ENCODE assay signal across 10 cellular contexts in genomic region chr22:46233231-46233630, GRCh38. TPM values are rescaled to one million over a fixed set of nuclear protein-coding genes. Genes with fewer than 3 reads are reported as not detected.
DNase-seq lines count a peak whose midpoint lies in the region; ATAC-seq and TF ChIP-seq lines count a peak whose summit lies in the region.
"Had no signal": no experiment of that assay in that cellular context is flagged by ENCODE, and none has a peak within 500 bp of the region (broad histone marks: within the 10 kb centered on the region; RNA-seq: fewer than 3 reads in every experiment).

No MANE protein-coding gene starts in this region.

- no peaks in the 10 kb centered on the region for H3K36me3 Mint-ChIP-seq in Calu3 (ENCODE audit: insufficient read depth, unreplicated experiment)
- peaks cover 20% of the 10 kb centered on the region for H3K36me3 Mint-ChIP-seq in stimulated activated effector memory CD8-positive, alpha-beta T cell treated with anti-CD3 and anti-CD28 coated beads, Interleukin-12 subunit alpha, Interleukin-12 subunit beta, amount 100 ng/mL, for 72 hours

- H3K27ac ChIP-seq in right atrium auricular region (peak overlapping the region; percentile 66 to 71), spleen (peak overlapping the region in 3 of 8 donors; percentile 4 to 40 (median 33))

- H3K4me3 ChIP-seq in right atrium auricular region (no peak overlapping the region), spleen (no peak overlapping the region)

- peak; percentile 24 to 43 for DNase-seq in Kasumi-1 (lab: John Stamatoyannopoulos, UW)
- DNase-seq in amniotic stem cell (lab: John Stamatoyannopoulos, UW), result peak; percentile 33
- no peak for DNase-seq in right atrium auricular region (ENCODE audit: low spot score)
- peak; percentile 76 for DNase-seq in spleen
- no peak for DNase-seq in NCI-H1417 treated with DMSO at 0.1 percent for 48 hours (lab: John Stamatoyannopoulos, UW)
- no peak for DNase-seq in Calu3
- no peak for DNase-seq in stimulated activated effector memory CD8-positive, alpha-beta T cell treated with anti-CD3 and anti-CD28 coated beads, Interleukin-12 subunit alpha, Interleukin-12 subunit beta, amount 100 ng/mL, for 72 hours (ENCODE audit: low spot score in 2 of 2)

- no peaks in the 10 kb centered on the region for H3K27me3 ChIP-seq in right atrium auricular region
- no peaks in the 10 kb centered on the region for H3K27me3 ChIP-seq in spleen (replicated peaks in 1 of 7)

- no peaks in the 10 kb centered on the region for H3K9me3 ChIP-seq in right atrium auricular region
- H3K9me3 ChIP-seq in spleen, result no peaks in the 10 kb centered on the region

- CTCF ChIA-PET in Calu3 (lab: Charles Lee), result no interaction called here

- peaks cover 0 to 17% of the 10 kb centered on the region in 2 donors for H3K4me1 ChIP-seq in right atrium auricular region
- peaks cover 0 to 12% (median 9%) of the 10 kb centered on the region in 6 donors for H3K4me1 ChIP-seq in spleen

- no peak overlapping the region for H3K4me3 Mint-ChIP-seq in Calu3 (ENCODE audit: low read depth, unreplicated experiment)
- no peak overlapping the region for H3K4me3 Mint-ChIP-seq in stimulated activated effector memory CD8-positive, alpha-beta T cell treated with anti-CD3 and anti-CD28 coated beads, Interleukin-12 subunit alpha, Interleukin-12 subunit beta, amount 100 ng/mL, for 72 hours
- H3K4me3 Mint-ChIP-seq: stimulated activated naive CD8-positive, alpha-beta T cell treated with anti-CD3 and anti-CD28 coated beads, Interleukin-15, Interleukin-2, amounts not matched to agents 100 ng/mL and 50 ng/mL, for 24 hours had no signal

- TF ChIP-seq POLR2A in spleen (IDR thresholded peaks at IDR 0.05), result no peak
- no peak for TF ChIP-seq POLR2A in GM18505 (IDR thresholded peaks at IDR 0.05; ENCODE audit: borderline replicate concordance, extremely low read depth, insufficient read depth, insufficient read length)

- H3K4me1 Mint-ChIP-seq in Calu3 (ENCODE audit: low read depth, unreplicated experiment), result no peaks in the 10 kb centered on the region
- H3K4me1 Mint-ChIP-seq in stimulated activated effector memory CD8-positive, alpha-beta T cell treated with anti-CD3 and anti-CD28 coated beads, Interleukin-12 subunit alpha, Interleukin-12 subunit beta, amount 100 ng/mL, for 72 hours, result no peaks in the 10 kb centered on the region

- no peak for TF ChIP-seq CTCF in right atrium auricular region (IDR thresholded peaks at IDR 0.05)
- no peak for TF ChIP-seq CTCF in spleen (IDR thresholded peaks at IDR 0.05 in 8 of 11, conservative IDR thresholded peaks at IDR 0.05 in 3 of 11)
- no peak for TF ChIP-seq CTCF in Calu3 (IDR thresholded peaks at IDR 0.05; ENCODE audit: unreplicated experiment)

- ATAC-seq in GM18505 (IDR thresholded peaks at IDR 0.05; ENCODE audit: unreplicated experiment), result no peak
- ATAC-seq in stimulated activated effector memory CD8-positive, alpha-beta T cell treated with anti-CD3 and anti-CD28 coated beads, Interleukin-12 subunit alpha, Interleukin-12 subunit beta, amount 100 ng/mL, for 72 hours, result no peak

- BruUV-seq in Calu3 (replicated peaks; lab: Mats Ljungman, UMichigan), result no TSS peak

- 35 to 48% (median 42%) methylated on average over 9 of the region's 9 CpGs for WGBS in spleen, 5 donors

- intact Hi-C loops in spleen (cut with DNase I; ENCODE audit: low total_unique reads) (loop anchor here (10.0 kb wide), 1 partner anchor 68 kb away; no protein-coding TSS in a partner anchor), Calu3 (cut with micrococcal nuclease; ENCODE audit: unreplicated experiment) (no loop called here)

- no peaks in the 10 kb centered on the region for H3K27me3 Mint-ChIP-seq in Calu3 (ENCODE audit: unreplicated experiment)
- H3K27me3 Mint-ChIP-seq: stimulated activated naive CD8-positive, alpha-beta T cell treated with anti-CD3 and anti-CD28 coated beads, Interleukin-15, Interleukin-2, amounts not matched to agents 100 ng/mL and 50 ng/mL, for 24 hours had no signal

- no peaks in the 10 kb centered on the region for H3K9me3 Mint-ChIP-seq in Calu3 (ENCODE audit: low read depth, unreplicated experiment)
- no peaks in the 10 kb centered on the region for H3K9me3 Mint-ChIP-seq in stimulated activated effector memory CD8-positive, alpha-beta T cell treated with anti-CD3 and anti-CD28 coated beads, Interleukin-12 subunit alpha, Interleukin-12 subunit beta, amount 100 ng/mL, for 72 hours
- H3K9me3 Mint-ChIP-seq: stimulated activated naive CD8-positive, alpha-beta T cell treated with anti-CD3 and anti-CD28 coated beads, Interleukin-15, Interleukin-2, amounts not matched to agents 100 ng/mL and 50 ng/mL, for 24 hours had no signal

- H3K36me3 ChIP-seq in right atrium auricular region, result no peaks in the 10 kb centered on the region
- H3K36me3 ChIP-seq in spleen, result peaks cover 0 to 57% (median 3%) of the 10 kb centered on the region in 6 donors

- H3K27ac Mint-ChIP-seq in Calu3 (ENCODE audit: unreplicated experiment), result no peak overlapping the region
- H3K27ac Mint-ChIP-seq in stimulated activated effector memory CD8-positive, alpha-beta T cell treated with anti-CD3 and anti-CD28 coated beads, Interleukin-12 subunit alpha, Interleukin-12 subunit beta, amount 100 ng/mL, for 72 hours, result no peak overlapping the region
- H3K27ac Mint-ChIP-seq: stimulated activated naive CD8-positive, alpha-beta T cell treated with anti-CD3 and anti-CD28 coated beads, Interleukin-15, Interleukin-2, amounts not matched to agents 100 ng/mL and 50 ng/mL, for 24 hours had no signal

RNA-seq across cellular contexts. Expression of gene CDPF1, which starts 16.9 kb away (rescaled TPM):
- total RNA-seq in right atrium auricular region (10 to 100 TPM in 1 of 2 donors, 1 to 10 TPM in 1; 9.7 to 11.9 TPM), spleen (10 to 100 TPM in 2 of 7 donors, 1 to 10 TPM in 5; 7.7 to 12.7 (median 8.8) TPM), Calu3 (2022) (10.5 and 11.0 TPM in 2 replicates)
- 10 to 100 TPM; 16.3 to 19.6 (median 18.4) TPM for polyA plus RNA-seq in spleen

RNA-seq across cellular contexts. Expression of gene PKDREJ, which starts 29.9 kb away (rescaled TPM):
- total RNA-seq in right atrium auricular region (under 1 TPM; 0.04 to 0.07 TPM), spleen (under 1 TPM in 1 of 7 donors, not detected in 6; 0.06 TPM), Calu3 (2022) (0.05 TPM in 1 of 2 replicates, not detected in the other)
- under 1 TPM in 2 of 3 donors, not detected in 1; 0.02 TPM for polyA plus RNA-seq in spleen
- total RNA-seq: T-helper 1 cell treated with Interleukin-12 subunit alpha and Interleukin-12 subunit beta and Interleukin-4 antibody, amounts not matched to agents 30 ng/mL and 1 ng/mL, for 36 hours had no signal

RNA-seq across cellular contexts. Expression of gene TTC38, which starts 34.6 kb away (rescaled TPM):
- total RNA-seq in right atrium auricular region (10 to 100 TPM; 22.6 to 41.7 TPM), spleen (10 to 100 TPM; 32.5 to 51.9 (median 34.7) TPM), Calu3 (2022) (31.9 and 34.0 TPM in 2 replicates)
- 10 to 100 TPM; 13.8 to 21.4 (median 15.2) TPM for polyA plus RNA-seq in spleen

Comparison
In these comparisons a context has a peak if more than half of its experiments do, and no peak if none do; other contexts are left out.
1. DNase-seq: peak in Kasumi-1 (2 of 2), amniotic stem cell (single experiment) and spleen (single experiment); none in right atrium auricular region (single experiment), NCI-H1417 treated with DMSO at 0.1 percent for 48 hours (single experiment), Calu3 (single experiment) and stimulated activated effector memory CD8-positive, alpha-beta T cell treated with anti-CD3 and anti-CD28 coated beads, Interleukin-12 subunit alpha, Interleukin-12 subunit beta, amount 100 ng/mL, for 72 hours (0 of 2).